ENCODE assay signal across 8 cellular contexts in genomic region chr6:32177788-32178546, GRCh38. TPM values are rescaled to one million over a fixed set of nuclear protein-coding genes. Genes with fewer than 3 reads are reported as not detected.
A peak's percentile ranks its signal among the peaks of the same experiment; 100 is the strongest.
DNase-seq lines count a peak whose midpoint lies in the region; ATAC-seq, FAIRE-seq and TF ChIP-seq lines count a peak whose summit lies in the region.

RNF5 (plus strand) TSS chr6:32178405; CDS start chr6:32178512, 107 bp downstream.

- intact Hi-C loops in T-helper 1 cell treated with Interleukin-12 subunit alpha and Interleukin-12 subunit beta and Interleukin-4 antibody, amounts not matched to agents 30 ng/mL and 1 ng/mL, for 36 hours (cut with micrococcal nuclease), result loop anchor here (1.0 to 10.0 kb wide), 22 partner anchors 12 to 1851 kb away; partner anchors contain the start of genes ABHD16A, ATP6V1G2, BAG6 and BRD2
- intact Hi-C loops in heart right ventricle (cut with DNase I) (loop anchor here in 5 of 10 donors (2.0 to 10.0 kb wide), 5 partner anchors 17 to 1027 kb away; partner anchors contain the start of genes ATF6B (in 4 of the 5), HSD17B8 (in 1 of the 5), PPT2 (in 1 of the 5) and RING1 (in 1 of the 5)), posterior cingulate gyrus (cut with DNase I) (loop anchor here (2.0 to 5.0 kb wide), 2 partner anchors 17 to 46 kb away; partner anchors contain the start of gene FKBPL), upper lobe of right lung (cut with DNase I) (no loop called here)

- no peaks in the 10 kb centered on the region for H3K27me3 ChIP-seq in heart right ventricle
- no peaks in the 10 kb centered on the region for H3K27me3 ChIP-seq in upper lobe of right lung

- H3K9me3 ChIP-seq in heart right ventricle (no peaks in the 10 kb centered on the region), upper lobe of right lung (no peaks in the 10 kb centered on the region)

- WGBS in heart right ventricle, 2 donors, result 0 to 1% methylated on average over 33 of the region's 33 CpGs

- no peak for TF ChIP-seq CTCF in heart right ventricle (IDR thresholded peaks at IDR 0.05)
- TF ChIP-seq CTCF in upper lobe of right lung (IDR thresholded peaks at IDR 0.05), result no peak

- peak within 1 kb of the TSS; percentile 93 to 98 (median 94) for H3K27ac ChIP-seq in heart right ventricle
- peak within 1 kb of the TSS; percentile 98 for H3K27ac ChIP-seq in upper lobe of right lung

- ATAC-seq in HG02852 (IDR thresholded peaks at IDR 0.05; ENCODE audit: unreplicated experiment) (peak; percentile 85), heart right ventricle (peak; percentile 82 to 89 (median 86)), upper lobe of right lung (peak; percentile 84)

- no peak for TF ChIP-seq POLR2A in GM12891 (IDR thresholded peaks at IDR 0.05; ENCODE audit: low read depth, low read length)

- H3K36me3 ChIP-seq in heart right ventricle (peaks cover 0 to 34% (median 11%) of the 10 kb centered on the region in 9 donors), upper lobe of right lung (peaks cover 26% of the 10 kb centered on the region)

- FAIRE-seq in GM12891 (lab: Jason Lieb, UNC), result peak; percentile 99

- H3K4me3 ChIP-seq in heart right ventricle (peak within 1 kb of the TSS; percentile 56 to 93 (median 86)), upper lobe of right lung (peak within 1 kb of the TSS; percentile 85)

- peak; percentile 90 for DNase-seq in GM12891 (ENCODE audit: insufficient read length, low spot score)
- peak; percentile 99 for DNase-seq in NCI-H146 (lab: John Stamatoyannopoulos, UW)
- DNase-seq in amniotic epithelial cell (ENCODE audit: low read depth), result peak; percentile 100
- peak; percentile 87 to 99 for DNase-seq in heart right ventricle
- peak; percentile 86 to 99 (median 94) for DNase-seq in posterior cingulate gyrus
- DNase-seq in upper lobe of right lung, result peak; percentile 96

- H3K4me1 ChIP-seq in heart right ventricle, result peaks cover 8 to 84% (median 55%) of the 10 kb centered on the region in 9 donors
- peaks cover 37% of the 10 kb centered on the region for H3K4me1 ChIP-seq in upper lobe of right lung

TF ChIP-seq in GM12891, 5 proteins besides CTCF, POLR2A, EP300 and RAD21:
- TF ChIP-seq POU2F2 (IDR thresholded peaks at IDR 0.05; ENCODE audit: low read depth, low read length), result no peak
- TF ChIP-seq SPI1 (IDR thresholded peaks at IDR 0.05; ENCODE audit: low read depth, low read length), result peak; percentile 92

RNA-seq across cellular contexts. Expression of gene RNF5, which starts in this region (rescaled TPM):
- polyA plus RNA-seq in GM12891 (2012; ENCODE audit: low read depth, missing spikeins), result 97.5 TPM
- total RNA-seq in T-helper 1 cell treated with Interleukin-12 subunit alpha and Interleukin-12 subunit beta and Interleukin-4 antibody, amounts not matched to agents 30 ng/mL and 1 ng/mL, for 36 hours, result 47.0 and 50.0 TPM in 2 replicates
- total RNA-seq in heart right ventricle, result 100 to 1,000 TPM in 1 of 10 donors, 10 to 100 TPM in 9; 75.5 to 122 (median 82.7) TPM
- 100 to 1,000 TPM in 1 of 2 donors, 10 to 100 TPM in 1; 53.0 to 132 TPM for polyA plus RNA-seq in heart right ventricle
- 44.6 TPM for total RNA-seq in upper lobe of right lung

Comparison
In these comparisons a context has a peak if more than half of its experiments do, and no peak if none do; other contexts are left out.
1. Peak in every context shown above with its lines: DNase-seq, ATAC-seq, H3K4me3 ChIP-seq and H3K27ac ChIP-seq.